Comparison of ENCODE assay signal across 21 cellular contexts in the genomic region with DNA sequence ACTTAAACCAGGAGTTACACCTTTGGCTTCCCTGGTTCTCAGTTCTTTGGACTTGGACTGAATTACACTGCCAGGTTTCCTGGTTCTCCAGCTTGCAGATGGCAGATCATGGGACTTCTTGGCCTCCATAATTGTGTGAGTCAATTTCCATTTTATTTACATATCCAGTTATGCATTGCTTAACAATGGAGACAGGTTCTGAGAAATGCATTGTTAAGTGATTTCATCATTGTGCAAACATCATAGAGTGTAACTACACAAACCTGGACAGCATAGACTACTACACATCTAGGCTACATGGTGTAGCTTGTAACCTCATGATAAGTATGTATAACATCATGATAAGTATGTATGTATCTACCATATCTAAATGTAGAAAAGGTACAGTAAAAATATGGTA.
DNase-seq lines count a peak whose midpoint lies in the region; ATAC-seq and TF ChIP-seq lines count a peak whose summit lies in the region.
"Had no signal": no experiment of that assay in that cellular context is flagged by ENCODE, and none has a peak within 500 bp of the region (broad histone marks: within the 10 kb centered on the region; RNA-seq: fewer than 3 reads in every experiment).

No MANE protein-coding gene starts in this region.

- H3K4me3 ChIP-seq in RWPE2 (ENCODE audit: severe bottlenecking), result no peak overlapping the region
- no peak overlapping the region for H3K4me3 ChIP-seq in skeletal muscle cell (ENCODE audit: low read depth, low read length)
- H3K4me3 ChIP-seq: spleen had no signal

- no peaks in the 10 kb centered on the region for H3K4me1 ChIP-seq in RWPE2 (ENCODE audit: insufficient read depth, poor library complexity, severe bottlenecking)

- H3K27ac ChIP-seq in RWPE2 (ENCODE audit: poor library complexity, severe bottlenecking), result no peak overlapping the region
- H3K27ac ChIP-seq: 22Rv1, C4-2B, spleen had no signal

- no peaks in the 10 kb centered on the region for H3K36me3 ChIP-seq in RWPE2 (ENCODE audit: low read depth)
- H3K36me3 ChIP-seq: spleen had no signal

- ATAC-seq in RWPE2 (ENCODE audit: low read depth), result peak; percentile 36; the same call in 2 of the 3 replicates
- ATAC-seq: natural killer cell; stimulated activated naive B cell treated with anti-CD40 and anti-IgM and Interleukin-4, amounts not matched to agents 10 μg/mL and 1 μg/mL and 100 μg/mL, for 72 hours had no signal

- H3K27me3 ChIP-seq in RWPE2 (ENCODE audit: insufficient read depth, poor library complexity, severe bottlenecking), result no peaks in the 10 kb centered on the region
- H3K27me3 ChIP-seq: spleen had no signal

- no peaks in the 10 kb centered on the region for H3K9me3 ChIP-seq in RWPE2 (ENCODE audit: severe bottlenecking)
- H3K9me3 ChIP-seq: spleen had no signal

- DNase-seq in DMS153 (lab: John Stamatoyannopoulos, UW) (peak; percentile 5), DMS153 treated with DMSO at 0.1 percent for 48 hours (lab: John Stamatoyannopoulos, UW; ENCODE audit: unreplicated experiment) (no peak), RWPE2 (ENCODE audit: low spot score) (no peak), fibroblast of gingiva (ENCODE audit: low read depth) (peak; percentile 82), skeletal muscle cell (ENCODE audit: low read depth) (peak; percentile 36), hypothalamus (lab: John Stamatoyannopoulos, UW) (no peak), DMS79 (lab: John Stamatoyannopoulos, UW) (no peak)
- DNase-seq in activated CD8-positive, alpha-beta memory T cell treated with anti-CD3 and anti-CD28 coated beads for 24 hours, result no peak
- DNase-seq: activated CD4-positive, alpha-beta T cell treated with anti-CD3 and anti-CD28 coated beads, Interleukin-2, amount 10 ng/mL, durations not matched to agents 24 days and 14 days; activated naive CD4-positive, alpha-beta T cell treated with anti-CD3 and anti-CD28 coated beads, Interleukin-2, amount 10 ng/mL, durations not matched to agents 7 days and 5 days; activated T-cell treated with anti-CD3 and anti-CD28 coated beads for 4 hours; effector CD4-positive, alpha-beta T cell; GOT3; immature natural killer cell; natural killer cell; NCI-H1694; spleen; stimulated activated naive B cell treated with anti-CD40 and anti-IgM and Interleukin-4, amounts not matched to agents 10 μg/mL and 1 μg/mL and 100 μg/mL, for 72 hours; trophoblast cell had no signal

- TF ChIP-seq CTCF in RWPE2 (IDR thresholded peaks at IDR 0.05; ENCODE audit: poor library complexity, severe bottlenecking), result no peak

Comparison
In these comparisons a context has a peak if more than half of its experiments do, and no peak if none do; other contexts are left out.
1. DNase-seq: peak in DMS153 (single experiment), fibroblast of gingiva (single experiment) and skeletal muscle cell (single experiment); none in DMS153 treated with DMSO at 0.1 percent for 48 hours (single experiment), RWPE2 (single experiment), hypothalamus (0 of 51), DMS79 (single experiment) and activated CD8-positive, alpha-beta memory T cell treated with anti-CD3 and anti-CD28 coated beads for 24 hours (single experiment).